Comparison of ENCODE assay signal across 9 cellular contexts in the genomic region with DNA sequence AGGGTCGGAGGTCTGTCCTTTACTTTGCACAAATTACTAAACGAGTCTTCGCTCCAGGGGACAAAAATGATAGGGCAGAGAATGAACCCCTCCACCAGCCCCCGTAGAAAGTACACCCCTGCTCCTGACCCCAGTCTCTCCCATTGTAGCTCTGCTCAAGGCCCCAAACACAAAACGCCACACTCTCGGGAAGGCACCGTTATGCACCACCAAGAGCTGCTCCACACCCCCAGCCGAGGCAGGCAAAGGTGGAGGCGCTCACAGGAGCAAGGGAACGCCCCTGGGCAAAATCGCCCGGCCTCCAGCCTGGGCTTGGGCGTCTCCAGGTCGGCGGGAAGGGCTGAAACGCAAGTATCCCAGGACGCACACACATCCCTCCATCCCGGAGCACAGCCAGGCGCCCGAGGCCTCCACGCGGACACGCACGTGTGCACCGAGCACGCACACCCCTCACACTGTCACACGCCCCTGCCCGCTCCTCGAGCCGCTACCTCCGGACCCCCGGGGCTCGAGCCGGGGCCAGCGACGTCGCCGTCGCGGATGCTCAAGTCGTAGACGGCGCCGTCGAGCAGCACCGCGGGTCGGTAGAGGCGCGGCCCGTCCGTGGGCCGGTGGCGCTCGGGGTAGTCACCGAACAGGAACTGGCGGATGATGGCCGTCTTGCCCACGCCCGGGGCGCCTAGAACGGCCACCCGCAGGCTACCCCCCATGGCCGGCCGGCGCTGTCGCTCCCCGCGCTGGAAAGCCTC. TPM values are rescaled to one million over a fixed set of nuclear protein-coding genes. Genes with fewer than 3 reads are reported as not detected.
A peak's percentile ranks its signal among the peaks of the same experiment; 100 is the strongest.
DNase-seq lines count a peak whose midpoint lies in the region; ATAC-seq and TF ChIP-seq lines count a peak whose summit lies in the region.
"Had no signal": no experiment of that assay in that cellular context is flagged by ENCODE, and none has a peak within 500 bp of the region (broad histone marks: within the 10 kb centered on the region; RNA-seq: fewer than 3 reads in every experiment).

No MANE protein-coding gene starts in this region.

- TF ChIP-seq CTCF in esophagus squamous epithelium (IDR thresholded peaks at IDR 0.05), result no peak

- no peaks in the 10 kb centered on the region for H3K36me3 ChIP-seq in SJCRH30
- H3K36me3 ChIP-seq in esophagus squamous epithelium, result peaks cover 0 to 9% (median 0%) of the 10 kb centered on the region in 3 donors

- DNase-seq in DMS53 (lab: John Stamatoyannopoulos, UW), result peak; percentile 56
- DNase-seq in DMS53 treated with DMSO at 0.1 percent for 48 hours (lab: John Stamatoyannopoulos, UW; ENCODE audit: unreplicated experiment), result no peak
- DNase-seq in SJCRH30, result peak in 1 of 2 experiments; percentile 49
- no peak for DNase-seq in esophagus squamous epithelium (lab: John Stamatoyannopoulos, UW)
- no peak for DNase-seq in skeletal muscle cell (ENCODE audit: low read depth)
- no peak for DNase-seq in SIG-M5 (lab: John Stamatoyannopoulos, UW)
- no peak for DNase-seq in SKM-1 (lab: John Stamatoyannopoulos, UW; ENCODE audit: unreplicated experiment)
- DNase-seq: NCI-H345 had no signal

- H3K27me3 ChIP-seq in SJCRH30 (no peaks in the 10 kb centered on the region), esophagus squamous epithelium (peaks cover 5 to 46% (median 8%) of the 10 kb centered on the region in 4 donors)

- H3K27ac ChIP-seq in SJCRH30, result no peak overlapping the region
- no peak overlapping the region for H3K27ac ChIP-seq in esophagus squamous epithelium

- no peak for ATAC-seq in GM18520 (IDR thresholded peaks at IDR 0.05; ENCODE audit: unreplicated experiment)

- peaks cover 23% of the 10 kb centered on the region for H3K4me1 ChIP-seq in SJCRH30
- peaks cover 44 to 64% (median 56%) of the 10 kb centered on the region in 3 donors for H3K4me1 ChIP-seq in esophagus squamous epithelium

- H3K4me3 ChIP-seq in SJCRH30 (peak overlapping the region; percentile 63), esophagus squamous epithelium (peak overlapping the region; percentile 13 to 59 (median 36)), skeletal muscle cell (ENCODE audit: low read depth, low read length) (peak overlapping the region; percentile 29)

- TF ChIP-seq POLR2A in esophagus squamous epithelium (IDR thresholded peaks at IDR 0.05), result no peak

- H3K9me3 ChIP-seq in SJCRH30 (replicated peaks), result no peaks in the 10 kb centered on the region
- H3K9me3 ChIP-seq in esophagus squamous epithelium, result no peaks in the 10 kb centered on the region

- intact Hi-C loops in esophagus squamous epithelium (cut with DNase I), result no loop called here

- WGBS in esophagus squamous epithelium, 2 donors, result 12 to 20% methylated on average over 3 to 4 of the region's 69 CpGs

RNA-seq across cellular contexts. Expression of a gene that starts 0.8 kb away (rescaled TPM):
- total RNA-seq in SJCRH30 (2014; rRNA removed; shearing (Covaris generic)), result 4.1 and 4.3 TPM in 2 replicates
- total RNA-seq in esophagus squamous epithelium, result 1 to 10 TPM in 1 of 4 donors, under 1 TPM in 2, not detected in 1; 0.38 to 3.5 (median 0.75) TPM

RNA-seq across cellular contexts. Expression of a gene that starts 8.3 kb away (rescaled TPM):
- total RNA-seq in SJCRH30 (2014; rRNA removed; shearing (Covaris generic)), result 5.0 and 6.4 TPM in 2 replicates
- total RNA-seq in esophagus squamous epithelium, result 10 to 100 TPM; 26.9 to 52.1 (median 36.9) TPM

RNA-seq across cellular contexts. Expression of a gene that starts 46.6 kb away (rescaled TPM):
- 275 and 298 TPM in 2 replicates for total RNA-seq in SJCRH30 (2014; rRNA removed; shearing (Covaris generic))
- total RNA-seq in esophagus squamous epithelium, result 100 to 1,000 TPM; 124 to 217 (median 174) TPM

RNA-seq across cellular contexts. Expression of a gene that starts 46.9 kb away (rescaled TPM):
- total RNA-seq in SJCRH30 (2014; rRNA removed; shearing (Covaris generic)), result 20.3 and 21.8 TPM in 2 replicates
- total RNA-seq in esophagus squamous epithelium, result 10 to 100 TPM; 14.3 to 28.2 (median 20.1) TPM
